ENCODE assay signal across 20 cellular contexts in genomic region chr15:78084359-78084750, GRCh38. TPM values are rescaled to one million over a fixed set of nuclear protein-coding genes. Genes with fewer than 3 reads are reported as not detected.
A peak's percentile ranks its signal among the peaks of the same experiment; 100 is the strongest.
DNase-seq lines count a peak whose midpoint lies in the region; ATAC-seq and TF ChIP-seq lines count a peak whose summit lies in the region.
"Had no signal": no experiment of that assay in that cellular context is flagged by ENCODE, and none has a peak within 500 bp of the region (broad histone marks: within the 10 kb centered on the region; RNA-seq: fewer than 3 reads in every experiment).

No MANE protein-coding gene starts in this region.

- H3K9me2 ChIP-seq in Karpas-422 (replicated peaks; ENCODE audit: insufficient read depth, low read length): no peaks in the 10 kb centered on the region

- intact Hi-C loops in Right ventricle myocardium inferior (cut with DNase I) (no loop called here), upper lobe of right lung (cut with DNase I) (no loop called here)

- no peak overlapping the region for H3K4me3 ChIP-seq in right atrium auricular region
- peak overlapping the region; percentile 29 for H3K4me3 ChIP-seq in Karpas-422 (ENCODE audit: low read length)
- no peak overlapping the region for H3K4me3 ChIP-seq in upper lobe of right lung
- H3K4me3 ChIP-seq: gastroesophageal sphincter, lung, psoas muscle had no signal

- H3K4me1 ChIP-seq in right atrium auricular region (no peaks in the 10 kb centered on the region), Karpas-422 (ENCODE audit: low read length) (peaks cover 42% of the 10 kb centered on the region), upper lobe of right lung (peaks cover 26% of the 10 kb centered on the region)
- H3K4me1 ChIP-seq: gastroesophageal sphincter, psoas muscle had no signal

- peak overlapping the region; percentile 61 for H3K4me2 ChIP-seq in Karpas-422 (ENCODE audit: low read depth, low read length, poor library complexity, severe bottlenecking)

- TF ChIP-seq CTCF in right atrium auricular region (IDR thresholded peaks at IDR 0.05): no peak
- TF ChIP-seq CTCF in upper lobe of right lung (IDR thresholded peaks at IDR 0.05): no peak

- H3K79me2 ChIP-seq in Karpas-422 (ENCODE audit: low read length): no peaks in the 10 kb centered on the region

- H3K27me3 ChIP-seq in right atrium auricular region: no peaks in the 10 kb centered on the region
- no peaks in the 10 kb centered on the region for H3K27me3 ChIP-seq in Karpas-422 (ENCODE audit: low read length)
- H3K27me3 ChIP-seq in upper lobe of right lung: no peaks in the 10 kb centered on the region
- H3K27me3 ChIP-seq: gastroesophageal sphincter had no signal

- H4K20me1 ChIP-seq in Karpas-422 (ENCODE audit: insufficient read depth, low read depth, low read length): no peaks in the 10 kb centered on the region

- H3K27ac ChIP-seq in right atrium auricular region: no peak overlapping the region
- peak overlapping the region; percentile 62 for H3K27ac ChIP-seq in Karpas-422 (ENCODE audit: low read length)
- peak overlapping the region; percentile 30 for H3K27ac ChIP-seq in upper lobe of right lung
- H3K27ac ChIP-seq: gastroesophageal sphincter, psoas muscle had no signal

- no peaks in the 10 kb centered on the region for H3K36me3 ChIP-seq in right atrium auricular region
- H3K36me3 ChIP-seq in Karpas-422 (ENCODE audit: insufficient read depth, low read length): no peaks in the 10 kb centered on the region
- H3K36me3 ChIP-seq in upper lobe of right lung: no peaks in the 10 kb centered on the region
- H3K36me3 ChIP-seq: gastroesophageal sphincter had no signal

- no peak overlapping the region; the same call in 1 of the 2 replicates for H2AFZ ChIP-seq in Karpas-422 (ENCODE audit: low read length)

- H3K9ac ChIP-seq in Karpas-422 (ENCODE audit: low read length): peak overlapping the region; percentile 49

- no peaks in the 10 kb centered on the region for H3K9me3 ChIP-seq in right atrium auricular region
- no peaks in the 10 kb centered on the region for H3K9me3 ChIP-seq in Karpas-422 (ENCODE audit: low read length)
- no peaks in the 10 kb centered on the region for H3K9me3 ChIP-seq in upper lobe of right lung
- H3K9me3 ChIP-seq: gastroesophageal sphincter, psoas muscle had no signal

- DNase-seq in Right ventricle myocardium inferior (ENCODE audit: missing footprints) (peak; percentile 73), right atrium auricular region (ENCODE audit: low spot score) (no peak), Karpas-422 (no peak), left lobe of liver (ENCODE audit: low spot score) (no peak), upper lobe of right lung (no peak), amygdala (lab: John Stamatoyannopoulos, UW) (no peak)
- DNase-seq in effector CD4-positive, alpha-beta T cell: no peak
- DNase-seq: Calu3; dermis blood vessel endothelial cell; MV-4-11; naive thymus-derived CD8-positive, alpha-beta T cell; NCI-H524 treated with DMSO at 0.1 percent for 48 hours; OCI-M1; psoas muscle; stimulated activated CD4-positive, alpha-beta T cell treated with anti-CD3 and anti-CD28 coated beads, Interleukin-15, amount 100 ng/mL, for 24 hours had no signal

- peak; percentile 22 for ATAC-seq in Right ventricle myocardium inferior
- peak; percentile 23 for ATAC-seq in left lobe of liver
- no peak for ATAC-seq in upper lobe of right lung
- no peak for ATAC-seq in HG02678 (IDR thresholded peaks at IDR 0.05; ENCODE audit: unreplicated experiment)
- ATAC-seq: gastroesophageal sphincter; naive thymus-derived CD8-positive, alpha-beta T cell; psoas muscle had no signal

RNA-seq across cellular contexts. Expression of gene TBC1D2B, which starts 6.8 kb away (rescaled TPM):
- total RNA-seq in Right ventricle myocardium inferior: 12.2 TPM
- 10 to 100 TPM; 12.5 to 27.7 TPM for total RNA-seq in right atrium auricular region
- total RNA-seq in Karpas-422 (2014; rRNA removed; shearing (Covaris generic); ENCODE audit: low replicate concordance): 20.1 and 38.9 TPM in 2 replicates
- 50.4 TPM for total RNA-seq in left lobe of liver
- total RNA-seq in upper lobe of right lung: 88.7 TPM

RNA-seq across cellular contexts. Expression of gene SH2D7, which starts 8.0 kb away (rescaled TPM):
- total RNA-seq in Right ventricle myocardium inferior: not detected
- not detected for total RNA-seq in right atrium auricular region
- not detected in 2 replicates for total RNA-seq in Karpas-422 (2014; rRNA removed; shearing (Covaris generic); ENCODE audit: low replicate concordance)
- total RNA-seq in left lobe of liver: not detected
- total RNA-seq in upper lobe of right lung: not detected
- total RNA-seq: activated CD8-positive, alpha-beta memory T cell treated with anti-CD3 and anti-CD28 coated beads for 36 hours; Calu3; dermis blood vessel endothelial cell; epithelial cell of proximal tubule; gastroesophageal sphincter; naive thymus-derived CD8-positive, alpha-beta T cell; psoas muscle had no signal

RNA-seq across cellular contexts. Expression of gene CIB2, which starts 46.9 kb away (rescaled TPM):
- total RNA-seq in Right ventricle myocardium inferior (21.2 TPM), right atrium auricular region (10 to 100 TPM; 37.2 to 38.6 TPM), left lobe of liver (0.20 TPM), upper lobe of right lung (1.9 TPM)
- 1.1 and 4.4 TPM in 2 replicates for total RNA-seq in Karpas-422 (2014; rRNA removed; shearing (Covaris generic); ENCODE audit: low replicate concordance)

Comparison
In these comparisons a context has a peak if more than half of its experiments do, and no peak if none do; other contexts are left out.
1. ATAC-seq: peak in Right ventricle myocardium inferior (single experiment) and left lobe of liver (single experiment); none in upper lobe of right lung (single experiment) and HG02678 (single experiment).
2. H3K27ac ChIP-seq: peak in Karpas-422 (single experiment) and upper lobe of right lung (single experiment); none in right atrium auricular region (0 of 2).